Comparison of ENCODE assay signal across 1 cellular context in genomic region chr11:29260939-29261705, GRCh38.
TF ChIP-seq lines count a peak whose summit lies in the region.

No MANE protein-coding gene starts in this region.

TF ChIP-seq in HCT116, 20 proteins besides CTCF, POLR2A, EP300 and RAD21 (continued from another document):
- TF ChIP-seq SP1 (IDR thresholded peaks at IDR 0.05; ENCODE audit: low read depth) (peak; percentile 49; the same call in 1 of the 2 replicates), ZNF274 (IDR thresholded peaks at IDR 0.05; ENCODE audit: low read depth, low read length) (no peak), CEBPB (IDR thresholded peaks at IDR 0.05; ENCODE audit: low read depth) (0 out of 2 replicates have a peak, but pooled peaks have one; percentile 26), SIN3A (IDR thresholded peaks at IDR 0.05; ENCODE audit: low read depth) (0 out of 2 replicates have a peak, but pooled peaks have one; percentile 12), REST (IDR thresholded peaks at IDR 0.05; ENCODE audit: low read depth) (no peak)
